21 cellular contexts compared by ENCODE assay signal in the genomic region with DNA sequence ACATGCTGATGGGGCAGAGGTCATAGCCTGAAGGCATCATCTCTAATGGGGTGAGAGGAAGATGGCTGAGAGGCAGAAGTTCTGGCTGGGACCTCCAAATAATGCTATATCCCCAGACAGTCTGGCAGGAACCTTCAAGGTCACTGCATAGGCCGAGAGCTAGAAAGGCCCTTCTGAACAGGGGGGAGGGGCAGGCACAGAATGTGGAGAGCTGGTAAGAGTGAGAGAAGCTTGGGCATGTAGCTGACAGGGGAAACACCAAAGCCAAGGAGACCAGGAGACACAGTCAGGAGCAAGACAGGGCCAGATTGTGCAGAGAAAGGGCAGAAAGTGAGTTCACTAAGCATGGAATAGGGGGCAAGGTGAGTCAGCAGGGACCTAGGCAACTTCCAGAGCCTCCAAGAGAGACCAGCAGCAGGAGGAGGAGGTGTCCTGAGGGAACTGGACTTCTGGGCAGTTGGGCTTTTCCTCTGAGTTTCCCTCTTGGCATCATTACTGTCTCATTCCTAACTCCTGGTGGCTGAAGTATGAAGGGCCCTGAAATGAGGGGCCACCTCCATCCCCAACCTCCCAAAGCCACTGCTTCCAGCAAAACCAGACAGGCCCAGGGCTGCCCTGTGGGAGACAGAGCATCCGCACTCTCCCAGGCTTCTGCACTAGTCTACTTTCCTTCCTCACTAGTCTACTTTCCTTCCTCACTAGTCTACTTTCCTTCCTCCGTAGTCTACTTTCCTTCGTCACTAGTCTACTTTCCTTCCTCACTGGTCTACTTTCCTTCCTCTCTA. TPM values are rescaled to one million over a fixed set of nuclear protein-coding genes. Genes with fewer than 3 reads are reported as not detected.
DNase-seq lines count a peak whose midpoint lies in the region; ATAC-seq, FAIRE-seq and TF ChIP-seq lines count a peak whose summit lies in the region.
"Had no signal": no experiment of that assay in that cellular context is flagged by ENCODE, and none has a peak within 500 bp of the region (broad histone marks: within the 10 kb centered on the region; RNA-seq: fewer than 3 reads in every experiment).

No MANE protein-coding gene starts in this region.

- no peaks in the 10 kb centered on the region for H3K4me1 ChIP-seq in H9 (ENCODE audit: insufficient read depth, low read length)
- H3K4me1 ChIP-seq in HEK293 (ENCODE audit: control insufficient read depth, insufficient read depth, low read length): no peaks in the 10 kb centered on the region
- H3K4me1 ChIP-seq in endodermal cell (ENCODE audit: control insufficient read depth, insufficient read depth, low read length): peaks cover 11% of the 10 kb centered on the region

- no peak overlapping the region for H2AK5ac ChIP-seq in H9 (ENCODE audit: insufficient read length, low read length)

- no peaks in the 10 kb centered on the region for H3K79me1 ChIP-seq in H9 (ENCODE audit: insufficient read depth, low read depth, low read length, poor library complexity, severe bottlenecking)

- no peaks in the 10 kb centered on the region for H3K23me2 ChIP-seq in H9 (ENCODE audit: insufficient read length, low read depth, low read length, poor library complexity, severe bottlenecking)

- no peaks in the 10 kb centered on the region for H4K20me1 ChIP-seq in H9 (ENCODE audit: control insufficient read depth, insufficient read depth, insufficient read length)

- no peak overlapping the region for H3K56ac ChIP-seq in H9 (ENCODE audit: insufficient read length, low read depth, low read length)

- H2BK5ac ChIP-seq in H9 (ENCODE audit: insufficient read length, low read length): no peak overlapping the region

- H4K5ac ChIP-seq in H9 (ENCODE audit: insufficient read length, low read depth, low read length): no peak overlapping the region

- no peak overlapping the region for H2BK12ac ChIP-seq in H9 (ENCODE audit: insufficient read length, low read depth, low read length)

- H3K27ac Mint-ChIP-seq in H9: no peak overlapping the region; a peak in 2 of 7 replicates
- no peak overlapping the region for H3K27ac Mint-ChIP-seq in endodermal cell
- H3K27ac Mint-ChIP-seq in type B pancreatic cell: no peak overlapping the region
- H3K27ac Mint-ChIP-seq: CD4-positive, alpha-beta memory T cell; HFFc6 had no signal

- no peaks in the 10 kb centered on the region for H3K36me3 Mint-ChIP-seq in H9 (ENCODE audit: insufficient read depth in 1 of 3, low read depth in 3 of 3)
- H3K36me3 Mint-ChIP-seq in endodermal cell (ENCODE audit: low read depth): peaks cover 19% of the 10 kb centered on the region
- H3K36me3 Mint-ChIP-seq in type B pancreatic cell: peaks cover 3% of the 10 kb centered on the region
- H3K36me3 Mint-ChIP-seq: CD4-positive, alpha-beta memory T cell had no signal

- H2BK20ac ChIP-seq in H9 (ENCODE audit: low read depth, low read length, poor library complexity, severe bottlenecking): no peak overlapping the region

- H3K9ac ChIP-seq in H9 (ENCODE audit: extremely low read depth, insufficient read length, low read length): no peak overlapping the region
- H3K9ac ChIP-seq in endodermal cell (ENCODE audit: extremely low read depth, low read length, poor library complexity, severe bottlenecking): no peak overlapping the region
- H3K9ac ChIP-seq: GM23248 had no signal

- H4K8ac ChIP-seq in H9 (replicated peaks; ENCODE audit: insufficient read length, low read depth, low read length): no peak overlapping the region

- DNase-seq in H9 (peak; percentile 20), endodermal cell (peak; percentile 29), type B pancreatic cell (ENCODE audit: extremely low spot score, unreplicated experiment) (peak; percentile 48), GM19239 (ENCODE audit: insufficient read length, low spot score) (no peak), activated gamma-delta T cell (lab: John Stamatoyannopoulos, UW) (no peak)
- DNase-seq: C1 segment of cervical spinal cord; CD4-positive, alpha-beta memory T cell; COR-L47; DMS153; EL; GDM1; GM23248; H7; HFFc6 had no signal

- H2BK120ac ChIP-seq in H9 (ENCODE audit: low read depth, low read length, poor library complexity, severe bottlenecking): no peak overlapping the region

- FAIRE-seq in GM19239 (lab: Jason Lieb, UNC): no peak
- FAIRE-seq: GM12891, GM18507, H1 had no signal

- no CpG with 5 or more reads among the region's 4 CpGs for WGBS in H9 (ENCODE audit: extremely low coverage, insufficient read length, low lambda C conversion rate)
- WGBS in endodermal cell (ENCODE audit: insufficient coverage in 1 of 2, insufficient read length in 1 of 2), 2 experiments: 90 to 100% methylated on average over 2 to 4 of the region's 4 CpGs

- H3K27ac ChIP-seq in H9 (ENCODE audit: insufficient read length, low read depth, low read length) (no peak overlapping the region), HEK293 (ENCODE audit: extremely low read depth, low read depth, low read length) (no peak overlapping the region), endodermal cell (ENCODE audit: low read depth, low read length) (no peak overlapping the region)
- H3K27ac ChIP-seq: GM23248 had no signal

- no peak overlapping the region for H3K23ac ChIP-seq in H9 (ENCODE audit: insufficient read length, low read depth, low read length)

- H3K4me3 Mint-ChIP-seq in H9 (no peak overlapping the region), endodermal cell (no peak overlapping the region), type B pancreatic cell (no peak overlapping the region)
- H3K4me3 Mint-ChIP-seq: CD4-positive, alpha-beta memory T cell; HFFc6 had no signal

- H3K36me3 ChIP-seq in HEK293 (ENCODE audit: control insufficient read depth in 2 of 2, insufficient read depth in 1 of 2, low read length in 2 of 2): no peaks in the 10 kb centered on the region
- H3K36me3 ChIP-seq in endodermal cell (ENCODE audit: control insufficient read depth, insufficient read depth, low read length): no peaks in the 10 kb centered on the region

- H3K4me1 Mint-ChIP-seq in H9 (peaks cover 11 to 13% of the 10 kb centered on the region in 2 experiments), endodermal cell (peaks cover 27% of the 10 kb centered on the region), type B pancreatic cell (ENCODE audit: unreplicated experiment) (peaks cover 8% of the 10 kb centered on the region)
- H3K4me1 Mint-ChIP-seq: CD4-positive, alpha-beta memory T cell had no signal

- no peak overlapping the region for H2AFZ ChIP-seq in H9 (ENCODE audit: low read length)
- H2AFZ ChIP-seq: GM23248 had no signal

- no peak overlapping the region for H3K4ac ChIP-seq in H9 (ENCODE audit: low read depth, low read length)

- no peak overlapping the region for H3K18ac ChIP-seq in H9 (ENCODE audit: insufficient read length, low read depth, low read length)

- no peaks in the 10 kb centered on the region for H3K27me3 ChIP-seq in H9 (ENCODE audit: insufficient read depth, low read length)
- H3K27me3 ChIP-seq in endodermal cell (ENCODE audit: control insufficient read depth, insufficient read depth, low read length, poor library complexity, severe bottlenecking): no peaks in the 10 kb centered on the region

- CTCF ChIA-PET in HEK293 (lab: Yijun Ruan, JAX): interaction anchor here (0.6 kb wide), 1 partner anchor 29 kb away, joined by 3 read pairs; no protein-coding TSS in a partner anchor

- no peak overlapping the region for H3K4me2 ChIP-seq in H9 (ENCODE audit: insufficient read depth, insufficient read length, low read length)

- H3K9me3 ChIP-seq in H9 (ENCODE audit: control insufficient read depth, low read depth, low read length) (no peaks in the 10 kb centered on the region), HEK293 (ENCODE audit: control insufficient read depth, insufficient read depth, low read depth, low read length) (no peaks in the 10 kb centered on the region), endodermal cell (ENCODE audit: control insufficient read depth, low read length) (no peaks in the 10 kb centered on the region)

- H3K79me2 ChIP-seq in H9 (ENCODE audit: insufficient read depth, low read length): no peaks in the 10 kb centered on the region

- H3K14ac ChIP-seq in H9 (ENCODE audit: insufficient read depth, low read length): no peak overlapping the region

- no peak overlapping the region for H3K4me3 ChIP-seq in HEK293 (ENCODE audit: low read depth, low read length)
- no peak overlapping the region for H3K4me3 ChIP-seq in endodermal cell (ENCODE audit: low read length)
- H3K4me3 ChIP-seq: GM23248 had no signal

- H3K27me3 Mint-ChIP-seq in H9 (ENCODE audit: low read depth) (peaks cover 6% of the 10 kb centered on the region), endodermal cell (ENCODE audit: insufficient read depth) (peaks cover 12% of the 10 kb centered on the region), type B pancreatic cell (peaks cover 65% of the 10 kb centered on the region)

- POLR2A ChIA-PET in HEK293 (lab: Yijun Ruan, JAX): no interaction called here

- ATAC-seq in HG02571 (IDR thresholded peaks at IDR 0.05; ENCODE audit: unreplicated experiment): no peak
- ATAC-seq: HCT116 had no signal

- TF ChIP-seq CTCF in H9 (conservative IDR thresholded peaks at IDR 0.05) (no peak), HEK293 (tag by site-specific recombination; IDR thresholded peaks at IDR 0.05) (no peak), endodermal cell (conservative IDR thresholded peaks at IDR 0.05) (no peak), type B pancreatic cell (conservative IDR thresholded peaks at IDR 0.05) (no peak)

- no peak overlapping the region for H4K91ac ChIP-seq in H9 (ENCODE audit: insufficient read length, low read depth, low read length)

- H3K9me3 Mint-ChIP-seq in H9 (no peaks in the 10 kb centered on the region; a peak in 1 of 5 replicates), endodermal cell (no peaks in the 10 kb centered on the region), type B pancreatic cell (no peaks in the 10 kb centered on the region)

- H2BK15ac ChIP-seq in H9 (ENCODE audit: low read depth, low read length): no peak overlapping the region

- no peak overlapping the region for H3T11ph ChIP-seq in H9 (ENCODE audit: low read length)

TF ChIP-seq in HEK293, 187 proteins besides CTCF, POLR2A, EP300 and RAD21:
- TF ChIP-seq KLF16 (tag by site-specific recombination; IDR thresholded peaks at IDR 0.05) (no peak), ZNF571 (tag by site-specific recombination; IDR thresholded peaks at IDR 0.05) (no peak), PRDM1 (tag by site-specific recombination; IDR thresholded peaks at IDR 0.05) (peak; percentile 59; the same call in 1 of the 2 replicates), ZNF157 (tag by site-specific recombination; IDR thresholded peaks at IDR 0.05) (no peak)

RNA-seq across cellular contexts. Expression of a gene that starts 17.1 kb away (rescaled TPM):
- total RNA-seq in H9 (2021) (3.8 and 4.2 TPM in 2 replicates), endodermal cell (10 to 100 TPM; 14.3 to 28.5 TPM), type B pancreatic cell (ENCODE audit: low replicate concordance) (2.6 and 3.3 TPM in 2 replicates)
- polyA plus RNA-seq in endodermal cell (2013, experiment 1 of 2): 4.3 TPM
- polyA plus RNA-seq in endodermal cell (2013, experiment 2 of 2): 5.0 TPM
- total RNA-seq: A673; CD4-positive, alpha-beta memory T cell; GM23248 had no signal
- polyA plus RNA-seq: CD4-positive, alpha-beta memory T cell; GM23248 had no signal

Comparison
In these comparisons a context has a peak if more than half of its experiments do, and no peak if none do; other contexts are left out.
1. DNase-seq: peak in H9 (single experiment), endodermal cell (single experiment) and type B pancreatic cell (single experiment); none in GM19239 (single experiment) and activated gamma-delta T cell (single experiment).